28 cellular contexts compared by ENCODE assay signal in the genomic region with DNA sequence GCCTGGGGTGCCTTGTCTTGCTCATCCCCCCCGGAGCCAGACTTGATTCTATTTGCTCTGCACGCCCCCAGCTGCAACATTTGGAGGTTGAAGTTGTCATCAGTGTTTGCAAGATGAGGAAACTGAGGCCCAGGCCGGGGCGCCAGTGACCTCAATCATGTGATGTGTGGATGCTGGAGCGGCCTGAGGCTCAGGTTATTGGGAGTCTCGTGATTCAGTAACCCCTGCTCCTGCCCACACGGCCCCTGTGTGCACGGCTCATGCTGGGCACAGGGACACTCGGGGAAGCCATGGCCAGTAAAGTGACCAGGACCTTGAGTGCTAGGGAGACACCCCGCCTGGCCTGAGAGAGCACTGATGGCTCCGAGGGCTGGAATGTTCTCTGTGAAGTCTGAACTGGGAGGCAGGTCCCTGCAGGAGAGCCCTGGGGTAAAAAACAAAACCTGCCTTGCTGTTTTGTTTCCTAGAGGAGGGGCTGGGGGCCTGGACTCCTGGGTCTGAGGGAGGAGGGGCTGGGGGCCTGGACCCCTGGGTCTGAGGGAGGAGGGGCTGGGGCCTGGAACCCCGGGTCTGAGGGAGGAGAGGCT. TPM values are rescaled to one million over a fixed set of nuclear protein-coding genes. Genes with fewer than 3 reads are reported as not detected.
"Had no signal": no experiment of that assay in that cellular context is flagged by ENCODE, and none has a peak within 500 bp of the region (broad histone marks: within the 10 kb centered on the region; RNA-seq: fewer than 3 reads in every experiment).

No MANE protein-coding gene starts in this region.

- DNase-seq: dorsolateral prefrontal cortex; effector CD4-positive, alpha-beta T cell; foreskin fibroblast; gastrocnemius medialis; head of caudate nucleus; mesenchymal stem cell; midbrain; naive thymus-derived CD4-positive, alpha-beta T cell; nucleus accumbens; ovary; psoas muscle; small intestine; stimulated activated CD4-positive, alpha-beta T cell treated with anti-CD3 and anti-CD28 coated beads, Interleukin-15, amount 100 ng/mL, for 24 hours; stimulated activated CD4-positive, alpha-beta T cell treated with anti-CD3 and anti-CD28 coated beads, Interleukin-2, amount 100 ng/mL, for 48 hours; stimulated activated naive B cell treated with anti-CD40 and anti-IgM and Interleukin-4, amounts not matched to agents 10 μg/mL and 1 μg/mL and 100 μg/mL, for 72 hours; stimulated activated naive CD8-positive, alpha-beta T cell treated with anti-CD3 and anti-CD28 coated beads, Interleukin-15, amount 100 ng/mL, for 72 hours; trophoblast cell had no signal

- ATAC-seq: esophagus mucosa; gastrocnemius medialis; naive thymus-derived CD4-positive, alpha-beta T cell; psoas muscle; right cardiac atrium; stimulated activated naive B cell treated with anti-CD40 and anti-IgM and Interleukin-4, amounts not matched to agents 10 μg/mL and 1 μg/mL and 100 μg/mL, for 72 hours; stimulated activated naive CD8-positive, alpha-beta T cell treated with anti-CD3 and anti-CD28 coated beads, Interleukin-15, amount 100 ng/mL, for 72 hours had no signal

- H3K4me1 ChIP-seq: neural progenitor cell had no signal

- H3K9ac ChIP-seq: neural progenitor cell had no signal

- H3K4me3 ChIP-seq: dorsolateral prefrontal cortex, gastrocnemius medialis, neural progenitor cell, ovary, psoas muscle, suprapubic skin, vagina had no signal

- H3K36me3 ChIP-seq: gastrocnemius medialis, neural progenitor cell, ovary, suprapubic skin, vagina had no signal

- H3K4me2 ChIP-seq: neural progenitor cell had no signal

- H3K9me3 ChIP-seq: gastrocnemius medialis, ovary, psoas muscle, suprapubic skin, vagina had no signal

- H3K27ac ChIP-seq: dorsolateral prefrontal cortex, neural progenitor cell, ovary, psoas muscle, suprapubic skin, vagina had no signal

- H2AFZ ChIP-seq: neural progenitor cell had no signal

- H3K27me3 ChIP-seq: gastrocnemius medialis, ovary, vagina had no signal

RNA-seq across cellular contexts. Expression of a gene that starts 1.9 kb away (rescaled TPM):
- total RNA-seq: dorsolateral prefrontal cortex; esophagus mucosa; gastrocnemius medialis; glomerular endothelial cell; lower leg skin; mucosa of gallbladder; naive thymus-derived CD4-positive, alpha-beta T cell; ovary; renal cortical epithelial cell; right cardiac atrium; suprapubic skin; ureter; vagina had no signal
- polyA plus RNA-seq: keratinocyte; naive thymus-derived CD4-positive, alpha-beta T cell; ovary; right cardiac atrium had no signal

RNA-seq across cellular contexts. Expression of a gene that starts 4.7 kb away (rescaled TPM):
- polyA plus RNA-seq: naive thymus-derived CD4-positive, alpha-beta T cell had no signal

RNA-seq across cellular contexts. Expression of a gene that starts 10.5 kb away (rescaled TPM):
- total RNA-seq: glomerular endothelial cell; lower leg skin; naive thymus-derived CD4-positive, alpha-beta T cell; renal cortical epithelial cell had no signal
- polyA plus RNA-seq: naive thymus-derived CD4-positive, alpha-beta T cell had no signal
